2 cellular contexts compared by ENCODE assay signal in genomic region chrX:101460669-101461068, GRCh38.
TF ChIP-seq lines count a peak whose summit lies in the region.

No MANE protein-coding gene starts in this region.

TF ChIP-seq in SK-N-SH treated with all-trans-retinoic acid at 6 μM for 48 hours, 23 proteins besides CTCF, POLR2A, EP300 and RAD21 (continued from another document):
- TF ChIP-seq POU6F1 (CRISPR knock-in tag; IDR thresholded peaks at IDR 0.05; ENCODE audit: borderline replicate concordance, low read depth) = no peak
- no peak for TF ChIP-seq CREB5 (CRISPR knock-in tag; IDR thresholded peaks at IDR 0.05; ENCODE audit: low read depth)
- no peak for TF ChIP-seq TOX (CRISPR knock-in tag; IDR thresholded peaks at IDR 0.05; ENCODE audit: borderline replicate concordance)
- TF ChIP-seq PPARA (CRISPR knock-in tag; IDR thresholded peaks at IDR 0.05; ENCODE audit: borderline replicate concordance) = no peak
- TF ChIP-seq ZFP30 (CRISPR knock-in tag; IDR thresholded peaks at IDR 0.05) = no peak
- no peak for TF ChIP-seq GLIS3 (CRISPR knock-in tag; IDR thresholded peaks at IDR 0.05)
- no peak for TF ChIP-seq OSR1 (CRISPR knock-in tag; IDR thresholded peaks at IDR 0.05)
- no peak for TF ChIP-seq CSDC2 (CRISPR knock-in tag; IDR thresholded peaks at IDR 0.05)
- TF ChIP-seq SNAI2 (CRISPR knock-in tag; IDR thresholded peaks at IDR 0.05) = no peak
- TF ChIP-seq, protein P1, sequence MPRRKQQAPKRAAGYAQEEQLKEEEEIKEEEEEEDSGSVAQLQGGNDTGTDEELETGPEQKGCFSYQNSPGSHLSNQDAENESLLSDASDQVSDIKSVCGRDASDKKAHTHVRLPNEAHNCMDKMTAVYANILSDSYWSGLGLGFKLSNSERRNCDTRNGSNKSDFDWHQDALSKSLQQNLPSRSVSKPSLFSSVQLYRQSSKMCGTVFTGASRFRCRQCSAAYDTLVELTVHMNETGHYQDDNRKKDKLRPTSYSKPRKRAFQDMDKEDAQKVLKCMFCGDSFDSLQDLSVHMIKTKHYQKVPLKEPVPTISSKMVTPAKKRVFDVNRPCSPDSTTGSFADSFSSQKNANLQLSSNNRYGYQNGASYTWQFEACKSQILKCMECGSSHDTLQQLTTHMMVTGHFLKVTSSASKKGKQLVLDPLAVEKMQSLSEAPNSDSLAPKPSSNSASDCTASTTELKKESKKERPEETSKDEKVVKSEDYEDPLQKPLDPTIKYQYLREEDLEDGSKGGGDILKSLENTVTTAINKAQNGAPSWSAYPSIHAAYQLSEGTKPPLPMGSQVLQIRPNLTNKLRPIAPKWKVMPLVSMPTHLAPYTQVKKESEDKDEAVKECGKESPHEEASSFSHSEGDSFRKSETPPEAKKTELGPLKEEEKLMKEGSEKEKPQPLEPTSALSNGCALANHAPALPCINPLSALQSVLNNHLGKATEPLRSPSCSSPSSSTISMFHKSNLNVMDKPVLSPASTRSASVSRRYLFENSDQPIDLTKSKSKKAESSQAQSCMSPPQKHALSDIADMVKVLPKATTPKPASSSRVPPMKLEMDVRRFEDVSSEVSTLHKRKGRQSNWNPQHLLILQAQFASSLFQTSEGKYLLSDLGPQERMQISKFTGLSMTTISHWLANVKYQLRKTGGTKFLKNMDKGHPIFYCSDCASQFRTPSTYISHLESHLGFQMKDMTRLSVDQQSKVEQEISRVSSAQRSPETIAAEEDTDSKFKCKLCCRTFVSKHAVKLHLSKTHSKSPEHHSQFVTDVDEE (CRISPR knock-in tag; IDR thresholded peaks at IDR 0.05) = no peak
- TF ChIP-seq ZFP3 (CRISPR knock-in tag; IDR thresholded peaks at IDR 0.05) = no peak

TF ChIP-seq in SK-N-SH, 30 proteins besides CTCF, POLR2A, EP300 and RAD21 (continued from another document):
- no peak; the same call in 1 of the 2 replicates for TF ChIP-seq REST (IDR thresholded peaks at IDR 0.05; ENCODE audit: low read depth, low read length)
- TF ChIP-seq POLR2AphosphoS5 (IDR thresholded peaks at IDR 0.05; ENCODE audit: low read depth, low read length) = no peak
- no peak for TF ChIP-seq PBX3 (IDR thresholded peaks at IDR 0.05)
- TF ChIP-seq MXI1 (IDR thresholded peaks at IDR 0.05; ENCODE audit: low read depth, low read length) = no peak
- TF ChIP-seq RFX5 (IDR thresholded peaks at IDR 0.05; ENCODE audit: low read length) = no peak
- TF ChIP-seq, protein P2, sequence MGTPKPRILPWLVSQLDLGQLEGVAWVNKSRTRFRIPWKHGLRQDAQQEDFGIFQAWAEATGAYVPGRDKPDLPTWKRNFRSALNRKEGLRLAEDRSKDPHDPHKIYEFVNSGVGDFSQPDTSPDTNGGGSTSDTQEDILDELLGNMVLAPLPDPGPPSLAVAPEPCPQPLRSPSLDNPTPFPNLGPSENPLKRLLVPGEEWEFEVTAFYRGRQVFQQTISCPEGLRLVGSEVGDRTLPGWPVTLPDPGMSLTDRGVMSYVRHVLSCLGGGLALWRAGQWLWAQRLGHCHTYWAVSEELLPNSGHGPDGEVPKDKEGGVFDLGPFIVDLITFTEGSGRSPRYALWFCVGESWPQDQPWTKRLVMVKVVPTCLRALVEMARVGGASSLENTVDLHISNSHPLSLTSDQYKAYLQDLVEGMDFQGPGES (IDR thresholded peaks at IDR 0.05; ENCODE audit: low read depth, low read length) = no peak
- TF ChIP-seq EZH2phosphoT487 (IDR thresholded peaks at IDR 0.05; ENCODE audit: borderline replicate concordance, low read depth) = no peak
- TF ChIP-seq MEF2A (IDR thresholded peaks at IDR 0.05; ENCODE audit: borderline replicate concordance, low read depth) = no peak
- no peak for TF ChIP-seq RCOR1 (IDR thresholded peaks at IDR 0.05; ENCODE audit: low read length)
- no peak for TF ChIP-seq TAF1 (IDR thresholded peaks at IDR 0.05; ENCODE audit: borderline replicate concordance, low read depth, low read length)
- TF ChIP-seq, protein P3, sequence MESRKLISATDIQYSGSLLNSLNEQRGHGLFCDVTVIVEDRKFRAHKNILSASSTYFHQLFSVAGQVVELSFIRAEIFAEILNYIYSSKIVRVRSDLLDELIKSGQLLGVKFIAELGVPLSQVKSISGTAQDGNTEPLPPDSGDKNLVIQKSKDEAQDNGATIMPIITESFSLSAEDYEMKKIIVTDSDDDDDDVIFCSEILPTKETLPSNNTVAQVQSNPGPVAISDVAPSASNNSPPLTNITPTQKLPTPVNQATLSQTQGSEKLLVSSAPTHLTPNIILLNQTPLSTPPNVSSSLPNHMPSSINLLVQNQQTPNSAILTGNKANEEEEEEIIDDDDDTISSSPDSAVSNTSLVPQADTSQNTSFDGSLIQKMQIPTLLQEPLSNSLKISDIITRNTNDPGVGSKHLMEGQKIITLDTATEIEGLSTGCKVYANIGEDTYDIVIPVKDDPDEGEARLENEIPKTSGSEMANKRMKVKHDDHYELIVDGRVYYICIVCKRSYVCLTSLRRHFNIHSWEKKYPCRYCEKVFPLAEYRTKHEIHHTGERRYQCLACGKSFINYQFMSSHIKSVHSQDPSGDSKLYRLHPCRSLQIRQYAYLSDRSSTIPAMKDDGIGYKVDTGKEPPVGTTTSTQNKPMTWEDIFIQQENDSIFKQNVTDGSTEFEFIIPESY (IDR thresholded peaks at IDR 0.05; ENCODE audit: borderline replicate concordance, low read depth) = no peak
- TF ChIP-seq USF2 (IDR thresholded peaks at IDR 0.05; ENCODE audit: borderline replicate concordance, low read depth, low read length) = no peak
- no peak for TF ChIP-seq SMC3 (IDR thresholded peaks at IDR 0.05; ENCODE audit: low read depth, low read length)
- TF ChIP-seq NRF1 (IDR thresholded peaks at IDR 0.05; ENCODE audit: low read depth, low read length) = no peak
